ENCODE assay signal across 1 cellular context in genomic region chr14:90758959-90759358, GRCh38.
TF ChIP-seq lines count a peak whose summit lies in the region.

No MANE protein-coding gene starts in this region.

TF ChIP-seq in SK-N-SH, 30 proteins besides CTCF, POLR2A, EP300 and RAD21 (continued from another document):
- TF ChIP-seq IRF3 (IDR thresholded peaks at IDR 0.05; ENCODE audit: low read depth, low read length) = no peak
- no peak for TF ChIP-seq NFIC (IDR thresholded peaks at IDR 0.05; ENCODE audit: borderline replicate concordance)
